27 cellular contexts compared by ENCODE assay signal in the genomic region with DNA sequence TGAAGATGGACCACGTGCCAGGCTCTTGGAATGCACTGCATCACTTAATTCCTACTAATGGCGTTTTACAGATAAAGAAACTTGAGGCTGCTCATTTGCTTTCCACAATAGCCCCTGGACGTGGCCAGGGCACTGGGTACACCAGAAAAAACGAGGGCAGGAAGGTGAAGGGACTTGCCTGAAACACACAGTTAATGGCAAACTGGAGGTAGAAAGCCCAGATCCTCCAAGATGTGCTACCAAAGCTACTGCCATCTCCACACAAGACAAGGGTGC. TPM values are rescaled to one million over a fixed set of nuclear protein-coding genes. Genes with fewer than 3 reads are reported as not detected.
DNase-seq lines count a peak whose midpoint lies in the region.
"Had no signal": no experiment of that assay in that cellular context is flagged by ENCODE, and none has a peak within 500 bp of the region (broad histone marks: within the 10 kb centered on the region; RNA-seq: fewer than 3 reads in every experiment).

No MANE protein-coding gene starts in this region.

- H3K36me3 ChIP-seq in endocrine pancreas (ENCODE audit: control insufficient read depth, insufficient read depth, low read length), result no peaks in the 10 kb centered on the region
- H3K36me3 ChIP-seq: adrenal gland, esophagus muscularis mucosa, gastroesophageal sphincter, transverse colon had no signal

- no peaks in the 10 kb centered on the region for H3K9me3 ChIP-seq in endocrine pancreas (ENCODE audit: control insufficient read depth, low read length)
- H3K9me3 ChIP-seq: adrenal gland, Caco-2, esophagus muscularis mucosa, gastroesophageal sphincter, transverse colon had no signal

- H3K9ac ChIP-seq in endocrine pancreas (ENCODE audit: control insufficient read depth, insufficient read depth, low read length), result no peak overlapping the region

- no peaks in the 10 kb centered on the region for H3K27me3 ChIP-seq in endocrine pancreas (ENCODE audit: control insufficient read depth, insufficient read depth, low read length)
- H3K27me3 ChIP-seq: adrenal gland, transverse colon had no signal

- 0 out of 2 replicates have a peak overlapping the region, but pooled peaks have one; percentile 2 for H3K4me3 ChIP-seq in Jurkat, Clone E6-1 (ENCODE audit: low read length)
- H3K4me3 ChIP-seq in endocrine pancreas (ENCODE audit: control insufficient read depth, insufficient read depth, low read length), result peak overlapping the region; percentile 60
- H3K4me3 ChIP-seq: adrenal gland, esophagus muscularis mucosa, gastroesophageal sphincter, transverse colon had no signal

- H3K4me1 ChIP-seq in endocrine pancreas (ENCODE audit: control insufficient read depth, insufficient read depth, low read length), result no peaks in the 10 kb centered on the region

- peak; percentile 19 for DNase-seq in activated CD4-positive, CD25-positive, alpha-beta regulatory T cell treated with anti-CD3 and anti-CD28 coated beads, Interleukin-2, amount 50 U/mL, for 72 hours
- no peak for DNase-seq in activated CD4-positive, CD25-positive, alpha-beta regulatory T cell (lab: John Stamatoyannopoulos, UW)
- no peak for DNase-seq in Jurkat, Clone E6-1 (ENCODE audit: low read depth, low spot score)
- DNase-seq in stimulated activated CD8-positive, alpha-beta memory T cell treated with anti-CD3 and anti-CD28 coated beads, Interleukin-4, amount 100 ng/mL, for 48 hours, result peak; percentile 18
- DNase-seq in NOMO-1 (lab: John Stamatoyannopoulos, UW; ENCODE audit: unreplicated experiment in 2 of 2) (no peak), SIG-M5 treated with dmso at 0.1 percent for 504 hours (lab: John Stamatoyannopoulos, UW; ENCODE audit: unreplicated experiment) (no peak), AG08395 (ENCODE audit: low spot score) (no peak)
- DNase-seq: 8988T; activated CD4-positive, alpha-beta T cell treated with anti-CD3 and anti-CD28 coated beads, Interleukin-2, amount 50 U/mL, for 48 hours; activated naive CD4-positive, alpha-beta T cell treated with Interleukin-2 at 50 U/mL for 16 hours; effector CD8-positive, alpha-beta T cell; H7; hippocampal formation; immature natural killer cell; left ventricle myocardium superior; natural killer cell; NCI-H1048; NCI-H1694 treated with DMSO at 0.1 percent for 48 hours; NCI-H2171 treated with DMSO at 0.1 percent for 48 hours; NCI-H524; NK-92 treated with Interleukin-12 subunit alpha and Interleukin-12 subunit beta, amount 100 ng/mL, for 24 hours; transverse colon had no signal

RNA-seq across cellular contexts. Expression of gene FXYD2, which starts 1.8 kb away (rescaled TPM):
- polyA plus RNA-seq in Jurkat, Clone E6-1 (2012; ENCODE audit: insufficient read depth, insufficient read length), result 88.4 TPM

RNA-seq across cellular contexts. Expression of gene DSCAML1, which starts 29.3 kb away (rescaled TPM):
- not detected for polyA plus RNA-seq in Jurkat, Clone E6-1 (2012; ENCODE audit: insufficient read depth, insufficient read length)
- polyA plus RNA-seq: immature natural killer cell had no signal

RNA-seq across cellular contexts. Expression of gene FXYD6, which starts 50.2 kb away (rescaled TPM):
- 3.8 TPM for polyA plus RNA-seq in Jurkat, Clone E6-1 (2012; ENCODE audit: insufficient read depth, insufficient read length)
- polyA plus RNA-seq: immature natural killer cell had no signal

Comparison
In these comparisons a context has a peak if more than half of its experiments do, and no peak if none do; other contexts are left out.
1. DNase-seq: peak in activated CD4-positive, CD25-positive, alpha-beta regulatory T cell treated with anti-CD3 and anti-CD28 coated beads, Interleukin-2, amount 50 U/mL, for 72 hours (single experiment) and stimulated activated CD8-positive, alpha-beta memory T cell treated with anti-CD3 and anti-CD28 coated beads, Interleukin-4, amount 100 ng/mL, for 48 hours (single experiment); none in activated CD4-positive, CD25-positive, alpha-beta regulatory T cell (0 of 4), Jurkat, Clone E6-1 (single experiment), NOMO-1 (0 of 2), SIG-M5 treated with dmso at 0.1 percent for 504 hours (single experiment) and AG08395 (single experiment).